ENCODE assay signal across 13 cellular contexts in genomic region chr5:107813559-107813958, GRCh38.
DNase-seq lines count a peak whose midpoint lies in the region; ATAC-seq, FAIRE-seq and TF ChIP-seq lines count a peak whose summit lies in the region.
"Had no signal": no experiment of that assay in that cellular context is flagged by ENCODE, and none has a peak within 500 bp of the region (broad histone marks: within the 10 kb centered on the region; RNA-seq: fewer than 3 reads in every experiment).

No MANE protein-coding gene starts in this region.

- no peak overlapping the region for H3K4me3 ChIP-seq in effector memory CD4-positive, alpha-beta T cell (ENCODE audit: insufficient read depth, low read depth, low read length, poor library complexity, severe bottlenecking)
- no peak overlapping the region for H3K4me3 ChIP-seq in HAP-1
- H3K4me3 ChIP-seq: SJCRH30 had no signal

- H3K36me3 ChIP-seq in effector memory CD4-positive, alpha-beta T cell (ENCODE audit: control insufficient read depth, insufficient read depth, low read length) = no peaks in the 10 kb centered on the region
- H3K36me3 ChIP-seq in HAP-1 (replicated peaks) = no peaks in the 10 kb centered on the region
- H3K36me3 ChIP-seq: SJCRH30 had no signal

- H3K27me3 ChIP-seq in effector memory CD4-positive, alpha-beta T cell (replicated peaks; ENCODE audit: control insufficient read depth, insufficient read depth, low read length, poor library complexity, severe bottlenecking) = no peaks in the 10 kb centered on the region
- H3K27me3 ChIP-seq in HAP-1 (ENCODE audit: low read depth) = no peaks in the 10 kb centered on the region
- H3K27me3 ChIP-seq: SJCRH30 had no signal

- no peaks in the 10 kb centered on the region for H3K9me3 ChIP-seq in effector memory CD4-positive, alpha-beta T cell (ENCODE audit: control insufficient read depth, low read length)
- H3K9me3 ChIP-seq in HAP-1 = no peaks in the 10 kb centered on the region
- H3K9me3 ChIP-seq: SJCRH30 had no signal

- no peaks in the 10 kb centered on the region for H3K4me1 ChIP-seq in effector memory CD4-positive, alpha-beta T cell (ENCODE audit: control insufficient read depth, insufficient read depth, low read length, poor library complexity, severe bottlenecking)
- peaks cover 25% of the 10 kb centered on the region for H3K4me1 ChIP-seq in HAP-1

- DNase-seq in GM12892 (ENCODE audit: insufficient read length) (no peak), HAP-1 (ENCODE audit: low spot score in 2 of 2) (no peak), retina (no peak)
- DNase-seq in effector memory CD4-positive, alpha-beta T cell = no peak
- DNase-seq: activated CD4-positive, CD25-positive, alpha-beta regulatory T cell treated with anti-CD3 and anti-CD28 coated beads, Interleukin-2, amount 50 U/mL, for 72 hours; caudate nucleus; immature natural killer cell; naive thymus-derived CD4-positive, alpha-beta T cell; SJCRH30 had no signal

- in situ Hi-C loops in HAP-1 (cut with MboI; ENCODE audit: low sequenced_read_pairs) = no loop called here

- TF ChIP-seq POLR2A in GM12892 (IDR thresholded peaks at IDR 0.05; ENCODE audit: low read depth, low read length) = no peak

- peak; percentile 92 for FAIRE-seq in GM12892 (lab: Jason Lieb, UNC)

- no peak overlapping the region for H3K27ac ChIP-seq in effector memory CD4-positive, alpha-beta T cell (ENCODE audit: insufficient read depth, low read length, poor library complexity, severe bottlenecking)
- H3K27ac ChIP-seq: SJCRH30 had no signal

- ATAC-seq in GM19438 (IDR thresholded peaks at IDR 0.05; ENCODE audit: low read depth, unreplicated experiment) = peak; percentile 52
- ATAC-seq in HG02798 (IDR thresholded peaks at IDR 0.05; ENCODE audit: poor library complexity, unreplicated experiment) = peak; percentile 85
- peak; percentile 70 for ATAC-seq in HG03520 (IDR thresholded peaks at IDR 0.05; ENCODE audit: unreplicated experiment)
- no peak for ATAC-seq in HG02973 (IDR thresholded peaks at IDR 0.05; ENCODE audit: unreplicated experiment)
- ATAC-seq: naive thymus-derived CD4-positive, alpha-beta T cell had no signal
